Comparison of ENCODE assay signal across 12 cellular contexts in genomic region chr2:100198461-100199230, GRCh38. TPM values are rescaled to one million over a fixed set of nuclear protein-coding genes. Genes with fewer than 3 reads are reported as not detected.
DNase-seq lines count a peak whose midpoint lies in the region; ATAC-seq and TF ChIP-seq lines count a peak whose summit lies in the region.
"Had no signal": no experiment of that assay in that cellular context is flagged by ENCODE, and none has a peak within 500 bp of the region (broad histone marks: within the 10 kb centered on the region; RNA-seq: fewer than 3 reads in every experiment).

No MANE protein-coding gene starts in this region.

- H3K4me3 ChIP-seq in lower lobe of right lung (no peak overlapping the region), skeletal muscle tissue (ENCODE audit: low read length in 3 of 3) (no peak overlapping the region)
- H3K4me3 ChIP-seq: SJSA1 had no signal

- peaks cover 55% of the 10 kb centered on the region for H3K4me1 ChIP-seq in lower lobe of right lung
- peaks cover 16 to 21% (median 18%) of the 10 kb centered on the region in 3 donors for H3K4me1 ChIP-seq in skeletal muscle tissue (ENCODE audit: control insufficient read depth in 3 of 3, insufficient read depth in 3 of 3, low read length in 3 of 3)
- H3K4me1 ChIP-seq: SJSA1 had no signal

- H3K36me3 Mint-ChIP-seq in activated naive CD8-positive, alpha-beta T cell treated with anti-CD3 and anti-CD28 coated beads for 36 hours, result no peaks in the 10 kb centered on the region

- no peak overlapping the region for H3K4me3 Mint-ChIP-seq in activated naive CD8-positive, alpha-beta T cell treated with anti-CD3 and anti-CD28 coated beads for 36 hours
- H3K4me3 Mint-ChIP-seq: activated B cell treated with CpG ODN at 0.5 μM for 24 hours; central memory CD8-positive, alpha-beta T cell had no signal

- H3K9ac ChIP-seq in skeletal muscle tissue (ENCODE audit: low read depth in 1 of 3, low read length in 3 of 3), result no peak overlapping the region

- no peak for ATAC-seq in lower lobe of right lung
- ATAC-seq in GM21723 (IDR thresholded peaks at IDR 0.05; ENCODE audit: unreplicated experiment), result no peak

- H3K9me3 Mint-ChIP-seq in activated naive CD8-positive, alpha-beta T cell treated with anti-CD3 and anti-CD28 coated beads for 36 hours, result no peaks in the 10 kb centered on the region
- H3K9me3 Mint-ChIP-seq: activated B cell treated with CpG ODN at 0.5 μM for 24 hours; central memory CD8-positive, alpha-beta T cell had no signal

- intact Hi-C loops in lower lobe of right lung (cut with DNase I), result no loop called here

- peak; percentile 38 for DNase-seq in ELR (ENCODE audit: low read depth)
- DNase-seq in caudate nucleus (lab: John Stamatoyannopoulos, UW), result no peak
- no peak for DNase-seq in lower lobe of right lung
- DNase-seq in activated CD4-positive, alpha-beta T cell treated with anti-CD3 and anti-CD28 coated beads for 48 hours, result no peak
- no peak for DNase-seq in activated naive CD8-positive, alpha-beta T cell treated with anti-CD3 and anti-CD28 coated beads for 36 hours
- DNase-seq in stimulated activated CD4-positive, alpha-beta T cell treated with anti-CD3 and anti-CD28 coated beads, Interleukin-2, amount 100 ng/mL, for 48 hours, result no peak
- DNase-seq: activated B cell treated with CpG ODN at 0.5 μM for 24 hours, NCI-H1048 had no signal

- H3K27me3 Mint-ChIP-seq in activated naive CD8-positive, alpha-beta T cell treated with anti-CD3 and anti-CD28 coated beads for 36 hours, result peaks cover 4% of the 10 kb centered on the region
- H3K27me3 Mint-ChIP-seq: activated B cell treated with CpG ODN at 0.5 μM for 24 hours had no signal

- H3K9me3 ChIP-seq in lower lobe of right lung (no peaks in the 10 kb centered on the region), skeletal muscle tissue (ENCODE audit: control insufficient read depth in 3 of 3, low read length in 3 of 3) (no peaks in the 10 kb centered on the region)
- H3K9me3 ChIP-seq: SJSA1 had no signal

- H3K36me3 ChIP-seq in lower lobe of right lung (no peaks in the 10 kb centered on the region), skeletal muscle tissue (ENCODE audit: control insufficient read depth in 3 of 3, insufficient read depth in 3 of 3, low read length in 3 of 3) (no peaks in the 10 kb centered on the region)
- H3K36me3 ChIP-seq: SJSA1 had no signal

- H3K27me3 ChIP-seq in lower lobe of right lung (ENCODE audit: low read depth) (no peaks in the 10 kb centered on the region), skeletal muscle tissue (ENCODE audit: control insufficient read depth in 3 of 3, insufficient read depth in 3 of 3, low read length in 3 of 3) (no peaks in the 10 kb centered on the region)
- H3K27me3 ChIP-seq: SJSA1 had no signal

- H3K27ac ChIP-seq in caudate nucleus (ENCODE audit: low read depth, low read length) (peak overlapping the region; percentile 82), lower lobe of right lung (peak overlapping the region; percentile 82), skeletal muscle tissue (ENCODE audit: low read depth, low read length) (peak overlapping the region; percentile 75)
- H3K27ac ChIP-seq: SJSA1 had no signal

- no peaks in the 10 kb centered on the region for H3K4me1 Mint-ChIP-seq in activated naive CD8-positive, alpha-beta T cell treated with anti-CD3 and anti-CD28 coated beads for 36 hours
- H3K4me1 Mint-ChIP-seq: activated B cell treated with CpG ODN at 0.5 μM for 24 hours; central memory CD8-positive, alpha-beta T cell had no signal

- H3K27ac Mint-ChIP-seq in activated naive CD8-positive, alpha-beta T cell treated with anti-CD3 and anti-CD28 coated beads for 36 hours, result no peak overlapping the region
- H3K27ac Mint-ChIP-seq: activated B cell treated with CpG ODN at 0.5 μM for 24 hours had no signal

- no peak for TF ChIP-seq CTCF in lower lobe of right lung (IDR thresholded peaks at IDR 0.05)

RNA-seq across cellular contexts. Expression of gene AFF3, which starts 56.3 kb away (rescaled TPM):
- total RNA-seq in lower lobe of right lung, result 57.3 TPM
- 8.4 TPM for total RNA-seq in skeletal muscle tissue
- 1 to 10 TPM; 2.6 to 2.9 TPM for total RNA-seq in activated naive CD8-positive, alpha-beta T cell treated with anti-CD3 and anti-CD28 coated beads for 36 hours
